ENCODE assay signal across 25 cellular contexts in genomic region chr11:1751521-1751921, GRCh38. TPM values are rescaled to one million over a fixed set of nuclear protein-coding genes. Genes with fewer than 3 reads are reported as not detected.
DNase-seq lines count a peak whose midpoint lies in the region; ATAC-seq and TF ChIP-seq lines count a peak whose summit lies in the region.
"Had no signal": no experiment of that assay in that cellular context is flagged by ENCODE, and none has a peak within 500 bp of the region (broad histone marks: within the 10 kb centered on the region; RNA-seq: fewer than 3 reads in every experiment).

No MANE protein-coding gene starts in this region.

- H3K27me3 ChIP-seq in mesenchymal stem cell (ENCODE audit: control insufficient read depth in 1 of 2, insufficient read depth in 1 of 2, low read length in 2 of 2): peaks cover 0 to 12% of the 10 kb centered on the region in 2 experiments
- no peaks in the 10 kb centered on the region for H3K27me3 ChIP-seq in thoracic aorta (replicated peaks; ENCODE audit: insufficient read depth)
- H3K27me3 ChIP-seq in testis: no peaks in the 10 kb centered on the region

- H3K9me3 ChIP-seq in mesenchymal stem cell (ENCODE audit: control insufficient read depth, low read length): no peaks in the 10 kb centered on the region
- no peaks in the 10 kb centered on the region for H3K9me3 ChIP-seq in thoracic aorta
- H3K9me3 ChIP-seq in testis: no peaks in the 10 kb centered on the region

- TF ChIP-seq CTCF in RWPE1 (conservative IDR thresholded peaks at IDR 0.05; ENCODE audit: low read depth) (no peak), glutamatergic neuron (IDR thresholded peaks at IDR 0.05; ENCODE audit: partially characterized antibody, unreplicated experiment) (no peak), thoracic aorta (IDR thresholded peaks at IDR 0.05) (no peak), testis (IDR thresholded peaks at IDR 0.05) (no peak)

- CTCF ChIA-PET in RWPE1 (lab: Yijun Ruan, JAX): interaction anchor here (0.5 to 2.3 kb wide), 4 partner anchors 58 to 131 kb away, joined by 4 to 8 read pairs (median 5); no protein-coding TSS in a partner anchor

- H3K4me1 Mint-ChIP-seq in glutamatergic neuron (ENCODE audit: low read depth, unreplicated experiment): peaks cover 9% of the 10 kb centered on the region

- no peak for TF ChIP-seq POLR2A in testis (IDR thresholded peaks at IDR 0.05)

- H3K18ac ChIP-seq in mesenchymal stem cell (ENCODE audit: low read depth in 1 of 2, low read length in 2 of 2): no peak overlapping the region

- H3K4me3 Mint-ChIP-seq in glutamatergic neuron (ENCODE audit: unreplicated experiment): no peak overlapping the region
- H3K4me3 Mint-ChIP-seq: T-helper 2 cell treated with Interferon-gamma antibody and Interleukin-4, amounts not matched to agents 5 μg/mL and 100 μg/mL, for 36 hours; WTC11 had no signal

- no peak overlapping the region for H3K4ac ChIP-seq in mesenchymal stem cell (ENCODE audit: low read depth in 1 of 2, low read length in 2 of 2)

- no peak overlapping the region for H3K14ac ChIP-seq in mesenchymal stem cell (ENCODE audit: low read length in 2 of 2)

- no peak overlapping the region for H3K23ac ChIP-seq in mesenchymal stem cell (ENCODE audit: low read length in 2 of 2)

- H3K36me3 ChIP-seq in mesenchymal stem cell (ENCODE audit: control insufficient read depth in 1 of 2, insufficient read depth in 2 of 2, low read depth in 1 of 2, low read length in 2 of 2) (peaks cover 45 to 70% of the 10 kb centered on the region in 2 experiments), thoracic aorta (peaks cover 38% of the 10 kb centered on the region), testis (ENCODE audit: low read depth, missing control alignments) (no peaks in the 10 kb centered on the region)

- H3K9me3 Mint-ChIP-seq in glutamatergic neuron (ENCODE audit: unreplicated experiment): peaks cover 5% of the 10 kb centered on the region
- H3K9me3 Mint-ChIP-seq: T-helper 2 cell treated with Interferon-gamma antibody and Interleukin-4, amounts not matched to agents 5 μg/mL and 100 μg/mL, for 36 hours; WTC11 had no signal

- ATAC-seq in thoracic aorta (ENCODE audit: insufficient number of reproducible peaks, low FRiP score, low read depth): no peak
- ATAC-seq: WTC11 had no signal

- peaks cover 12% of the 10 kb centered on the region for H3K27me3 Mint-ChIP-seq in glutamatergic neuron (ENCODE audit: unreplicated experiment)

- no peak overlapping the region for H3K4me2 ChIP-seq in mesenchymal stem cell (ENCODE audit: low read length, poor library complexity, severe bottlenecking)

- POLR2A ChIA-PET in RWPE1 (lab: Yijun Ruan, JAX; ENCODE audit: low non-redundant PET): no interaction called here

- DNase-seq in RWPE1 (ENCODE audit: low spot score) (no peak), glutamatergic neuron (peak; percentile 13), mesenchymal stem cell (no peak), thoracic aorta (ENCODE audit: low spot score) (no peak), NCI-H146 treated with DMSO at 0.1 percent for 48 hours (lab: John Stamatoyannopoulos, UW; ENCODE audit: unreplicated experiment) (no peak), 8988T (no peak), NCI-H345 (lab: John Stamatoyannopoulos, UW) (no peak), testis (no peak)
- DNase-seq: activated CD4-positive, alpha-beta T cell treated with anti-CD3 and anti-CD28 coated beads, Interleukin-2, amount 50 U/mL, for 48 hours; activated naive CD4-positive, alpha-beta T cell; activated T-cell treated with anti-CD3 and anti-CD28 coated beads for 4 hours; AML-193; Calu3; Kasumi-1; NCI-H1105; OCI-M1; stimulated activated naive CD4-positive, alpha-beta T cell; trophoblast cell had no signal

- peak overlapping the region; percentile 88 for H3K27ac ChIP-seq in RWPE1
- H3K27ac ChIP-seq in mesenchymal stem cell (ENCODE audit: low read length, poor library complexity, severe bottlenecking): no peak overlapping the region
- peak overlapping the region; percentile 92 to 98 for H3K27ac ChIP-seq in thoracic aorta
- H3K27ac ChIP-seq in testis: no peak overlapping the region

- no peak overlapping the region for H4K8ac ChIP-seq in mesenchymal stem cell (ENCODE audit: low read length)

- peak overlapping the region; percentile 85 for H3K9ac ChIP-seq in mesenchymal stem cell (ENCODE audit: low read length)

- H2BK5ac ChIP-seq in mesenchymal stem cell (ENCODE audit: low read depth, low read length, poor library complexity, severe bottlenecking): no peak overlapping the region

- WGBS in mesenchymal stem cell: 89% methylated on average over 6 of the region's 6 CpGs
- 65 to 94% methylated on average over 4 to 6 of the region's 6 CpGs for WGBS in testis, 2 donors

- no peak overlapping the region for H4K91ac ChIP-seq in mesenchymal stem cell (ENCODE audit: low read length)

- H2BK15ac ChIP-seq in mesenchymal stem cell (ENCODE audit: low read depth, poor library complexity, severe bottlenecking): no peak overlapping the region

- H2BK12ac ChIP-seq in mesenchymal stem cell (ENCODE audit: low read length in 2 of 2): no peak overlapping the region

- no peak overlapping the region for H2BK120ac ChIP-seq in mesenchymal stem cell (ENCODE audit: low read depth, low read length)

- no peaks in the 10 kb centered on the region for H3K36me3 Mint-ChIP-seq in glutamatergic neuron (ENCODE audit: unreplicated experiment)
- H3K36me3 Mint-ChIP-seq: WTC11 had no signal

- peaks cover 11% of the 10 kb centered on the region for H3K79me1 ChIP-seq in mesenchymal stem cell (replicated peaks; ENCODE audit: low read length, poor library complexity, severe bottlenecking)

- H3K4me1 ChIP-seq in mesenchymal stem cell (ENCODE audit: control insufficient read depth, insufficient read depth, low read depth, low read length): peaks cover 40% of the 10 kb centered on the region
- H3K4me1 ChIP-seq in thoracic aorta (ENCODE audit: control insufficient read depth in 1 of 2, low read depth in 2 of 2): peaks cover 32 to 57% of the 10 kb centered on the region in 2 donors
- peaks cover 38% of the 10 kb centered on the region for H3K4me1 ChIP-seq in testis

- H3K4me3 ChIP-seq in mesenchymal stem cell (ENCODE audit: insufficient read depth in 1 of 2, low read depth in 1 of 2, low read length in 2 of 2): no peak overlapping the region
- H3K4me3 ChIP-seq in thoracic aorta: no peak overlapping the region
- no peak overlapping the region for H3K4me3 ChIP-seq in testis

- H3K27ac Mint-ChIP-seq in glutamatergic neuron (ENCODE audit: unreplicated experiment): no peak overlapping the region
- H3K27ac Mint-ChIP-seq: T-helper 2 cell treated with Interferon-gamma antibody and Interleukin-4, amounts not matched to agents 5 μg/mL and 100 μg/mL, for 36 hours; WTC11 had no signal

- no peak overlapping the region for H2AFZ ChIP-seq in mesenchymal stem cell (ENCODE audit: low read depth, low read length)

- intact Hi-C loops in testis (cut with DNase I; ENCODE audit: low total_unique reads): no loop called here

- no peak overlapping the region for H2AK5ac ChIP-seq in mesenchymal stem cell (ENCODE audit: low read length, severe bottlenecking)

RNA-seq across cellular contexts. Expression of gene IFITM10, which starts 1.1 kb away (rescaled TPM):
- 5.4 TPM for total RNA-seq in glutamatergic neuron (ENCODE audit: unreplicated experiment)
- polyA plus RNA-seq in mesenchymal stem cell (2013, experiment 1 of 2): 0.61 TPM
- 0.53 TPM for polyA plus RNA-seq in mesenchymal stem cell (2013, experiment 2 of 2)
- 10 to 100 TPM; 27.2 to 28.6 TPM for total RNA-seq in thoracic aorta
- 1 to 10 TPM; 6.0 to 9.6 TPM for total RNA-seq in testis
- 2.6 TPM for polyA plus RNA-seq in testis (ENCODE audit: insufficient read depth, low read depth, low replicate concordance)
- total RNA-seq: SK-MEL-5 had no signal

RNA-seq across cellular contexts. Expression of gene CTSD, which starts 12.2 kb away (rescaled TPM):
- total RNA-seq in glutamatergic neuron (ENCODE audit: unreplicated experiment) (159 TPM), thoracic aorta (1,000 to 10,000 TPM in 1 of 2 donors, 100 to 1,000 TPM in 1; 427 to 1,049 TPM), testis (100 to 1,000 TPM; 522 to 897 TPM)
- 431 TPM for polyA plus RNA-seq in mesenchymal stem cell (2013, experiment 1 of 2)
- polyA plus RNA-seq in mesenchymal stem cell (2013, experiment 2 of 2): 422 TPM
- 486 TPM for polyA plus RNA-seq in testis (ENCODE audit: insufficient read depth, low read depth, low replicate concordance)

RNA-seq across cellular contexts. Expression of gene KRTAP5-6, which starts 54.5 kb away (rescaled TPM):
- total RNA-seq in glutamatergic neuron (ENCODE audit: unreplicated experiment) (not detected), thoracic aorta (not detected), testis (not detected)
- not detected for polyA plus RNA-seq in mesenchymal stem cell (2013, experiment 1 of 2)
- not detected for polyA plus RNA-seq in mesenchymal stem cell (2013, experiment 2 of 2)
- not detected for polyA plus RNA-seq in testis (ENCODE audit: insufficient read depth, low read depth, low replicate concordance)
- total RNA-seq: astrocyte, Calu3, fibroblast of villous mesenchyme, H1, mucosa of gallbladder, SK-MEL-5 had no signal
- polyA plus RNA-seq: H1 had no signal

Comparison
In these comparisons a context has a peak if more than half of its experiments do, and no peak if none do; other contexts are left out.
1. H3K27ac ChIP-seq: peak in RWPE1 (single experiment) and thoracic aorta (2 of 2); none in mesenchymal stem cell (single experiment) and testis (0 of 2).